6 cellular contexts compared by ENCODE assay signal in the genomic region with DNA sequence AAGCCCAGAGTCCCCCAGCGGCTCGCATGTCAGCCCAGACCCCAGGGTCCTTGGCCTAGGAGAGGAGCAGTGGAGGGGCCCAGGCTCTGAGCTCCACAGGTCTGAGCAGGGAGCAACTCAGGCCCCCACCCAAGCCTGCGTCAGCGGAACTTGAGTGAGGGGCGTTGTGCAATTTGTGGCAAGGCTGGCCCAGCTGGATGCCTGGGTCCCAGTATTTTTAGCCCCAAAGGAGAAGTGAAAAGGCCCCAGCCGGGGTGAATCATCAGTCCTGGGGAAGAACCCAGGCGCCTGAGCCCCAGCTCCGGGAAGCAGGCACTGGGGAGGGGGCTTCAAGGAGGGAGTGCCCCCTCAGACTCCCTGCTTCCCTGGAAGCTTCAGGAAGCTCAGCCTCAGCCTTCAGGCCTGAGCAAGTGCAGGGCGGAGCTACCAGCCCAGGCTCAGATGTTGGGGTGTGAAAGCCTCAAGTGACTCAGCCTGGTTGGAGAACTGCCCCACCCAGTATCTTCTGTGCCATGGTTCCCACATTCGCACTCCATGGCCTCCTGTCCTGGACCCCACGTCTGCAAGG. TPM values are rescaled to one million over a fixed set of nuclear protein-coding genes. Genes with fewer than 3 reads are reported as not detected.
DNase-seq lines count a peak whose midpoint lies in the region; ATAC-seq and TF ChIP-seq lines count a peak whose summit lies in the region.

No MANE protein-coding gene starts in this region.

- no peak for TF ChIP-seq CTCF in brain microvascular endothelial cell (IDR thresholded peaks at IDR 0.05; ENCODE audit: low read depth, low read length, missing control alignments)

- peaks cover 49 to 50% of the 10 kb centered on the region in 2 donors for H3K4me1 Mint-ChIP-seq in natural killer cell treated with Interleukin-12 subunit alpha and Interleukin-12 subunit beta and Interleukin-15 and Interleukin-18, amount 100 ng/mL, for 72 hours (ENCODE audit: low read depth in 2 of 2)

- ATAC-seq in natural killer cell treated with Interleukin-12 subunit alpha and Interleukin-12 subunit beta and Interleukin-15 and Interleukin-18, amount 100 ng/mL, for 72 hours = peak in 1 of 2 donors; percentile 46
- no peak for ATAC-seq in HG03025 (IDR thresholded peaks at IDR 0.05; ENCODE audit: low FRiP score, unreplicated experiment)

- H3K27ac Mint-ChIP-seq in natural killer cell treated with Interleukin-12 subunit alpha and Interleukin-12 subunit beta and Interleukin-15 and Interleukin-18, amount 100 ng/mL, for 72 hours = peak overlapping the region; percentile 87 to 90

- no peaks in the 10 kb centered on the region for H3K27me3 ChIP-seq in brain microvascular endothelial cell (replicated peaks)

- no peaks in the 10 kb centered on the region for H3K9me3 Mint-ChIP-seq in natural killer cell treated with Interleukin-12 subunit alpha and Interleukin-12 subunit beta and Interleukin-15 and Interleukin-18, amount 100 ng/mL, for 72 hours

- peak; percentile 84 for DNase-seq in NK-92 treated with Interleukin-12 subunit alpha and Interleukin-12 subunit beta, amount 100 ng/mL, for 24 hours (lab: John Stamatoyannopoulos, UW)
- DNase-seq in NK-92 (lab: John Stamatoyannopoulos, UW; ENCODE audit: unreplicated experiment) (no peak), brain microvascular endothelial cell (peak; percentile 73)
- no peak for DNase-seq in natural killer cell treated with Interleukin-12 subunit alpha and Interleukin-12 subunit beta and Interleukin-15 and Interleukin-18, amount 100 ng/mL, for 72 hours (ENCODE audit: low spot score)
- no peak for DNase-seq in activated CD4-positive, CD25-positive, alpha-beta regulatory T cell treated with anti-CD3 and anti-CD28 coated beads, Interleukin-2, amount 50 U/mL, for 72 hours

- H3K36me3 Mint-ChIP-seq in natural killer cell treated with Interleukin-12 subunit alpha and Interleukin-12 subunit beta and Interleukin-15 and Interleukin-18, amount 100 ng/mL, for 72 hours = peaks cover 5% of the 10 kb centered on the region

- H3K36me3 ChIP-seq in brain microvascular endothelial cell (replicated peaks) = peaks cover 13% of the 10 kb centered on the region

- H3K27ac ChIP-seq in brain microvascular endothelial cell = peak overlapping the region; percentile 74

- H3K4me3 Mint-ChIP-seq in natural killer cell treated with Interleukin-12 subunit alpha and Interleukin-12 subunit beta and Interleukin-15 and Interleukin-18, amount 100 ng/mL, for 72 hours = peak overlapping the region; percentile 80

- in situ Hi-C loops in brain microvascular endothelial cell (cut with HindIII; ENCODE audit: low pct_ligation_motif_present, low sequenced_read_pairs) = no loop called here

- no peaks in the 10 kb centered on the region for H3K27me3 Mint-ChIP-seq in natural killer cell treated with Interleukin-12 subunit alpha and Interleukin-12 subunit beta and Interleukin-15 and Interleukin-18, amount 100 ng/mL, for 72 hours

- H3K4me3 ChIP-seq in brain microvascular endothelial cell (ENCODE audit: low read depth, low read length) = no peak overlapping the region

RNA-seq across cellular contexts. Expression of a gene that starts 7.2 kb away (rescaled TPM):
- total RNA-seq in natural killer cell treated with Interleukin-12 subunit alpha and Interleukin-12 subunit beta and Interleukin-15 and Interleukin-18, amount 100 ng/mL, for 72 hours = 10 to 100 TPM; 22.2 to 35.2 TPM

RNA-seq across cellular contexts. Expression of a gene that starts 7.5 kb away (rescaled TPM):
- 10 to 100 TPM; 38.1 to 39.2 TPM for total RNA-seq in natural killer cell treated with Interleukin-12 subunit alpha and Interleukin-12 subunit beta and Interleukin-15 and Interleukin-18, amount 100 ng/mL, for 72 hours

RNA-seq across cellular contexts. Expression of a gene that starts 8.3 kb away (rescaled TPM):
- total RNA-seq in natural killer cell treated with Interleukin-12 subunit alpha and Interleukin-12 subunit beta and Interleukin-15 and Interleukin-18, amount 100 ng/mL, for 72 hours = 10 to 100 TPM; 11.2 to 27.8 TPM

RNA-seq across cellular contexts. Expression of a gene that starts 14.1 kb away (rescaled TPM):
- 10 to 100 TPM; 30.8 to 68.1 TPM for total RNA-seq in natural killer cell treated with Interleukin-12 subunit alpha and Interleukin-12 subunit beta and Interleukin-15 and Interleukin-18, amount 100 ng/mL, for 72 hours

RNA-seq across cellular contexts. Expression of a gene that starts 37.4 kb away (rescaled TPM):
- total RNA-seq in natural killer cell treated with Interleukin-12 subunit alpha and Interleukin-12 subunit beta and Interleukin-15 and Interleukin-18, amount 100 ng/mL, for 72 hours = 1,000 to 10,000 TPM; 1,544 to 1,854 TPM

Comparison
In these comparisons a context has a peak if more than half of its experiments do, and no peak if none do; other contexts are left out.
1. DNase-seq: peak in NK-92 treated with Interleukin-12 subunit alpha and Interleukin-12 subunit beta, amount 100 ng/mL, for 24 hours (single experiment) and brain microvascular endothelial cell (single experiment); none in NK-92 (single experiment), natural killer cell treated with Interleukin-12 subunit alpha and Interleukin-12 subunit beta and Interleukin-15 and Interleukin-18, amount 100 ng/mL, for 72 hours (single experiment) and activated CD4-positive, CD25-positive, alpha-beta regulatory T cell treated with anti-CD3 and anti-CD28 coated beads, Interleukin-2, amount 50 U/mL, for 72 hours (single experiment).